Comparison of ENCODE assay signal across 8 cellular contexts in the genomic region with DNA sequence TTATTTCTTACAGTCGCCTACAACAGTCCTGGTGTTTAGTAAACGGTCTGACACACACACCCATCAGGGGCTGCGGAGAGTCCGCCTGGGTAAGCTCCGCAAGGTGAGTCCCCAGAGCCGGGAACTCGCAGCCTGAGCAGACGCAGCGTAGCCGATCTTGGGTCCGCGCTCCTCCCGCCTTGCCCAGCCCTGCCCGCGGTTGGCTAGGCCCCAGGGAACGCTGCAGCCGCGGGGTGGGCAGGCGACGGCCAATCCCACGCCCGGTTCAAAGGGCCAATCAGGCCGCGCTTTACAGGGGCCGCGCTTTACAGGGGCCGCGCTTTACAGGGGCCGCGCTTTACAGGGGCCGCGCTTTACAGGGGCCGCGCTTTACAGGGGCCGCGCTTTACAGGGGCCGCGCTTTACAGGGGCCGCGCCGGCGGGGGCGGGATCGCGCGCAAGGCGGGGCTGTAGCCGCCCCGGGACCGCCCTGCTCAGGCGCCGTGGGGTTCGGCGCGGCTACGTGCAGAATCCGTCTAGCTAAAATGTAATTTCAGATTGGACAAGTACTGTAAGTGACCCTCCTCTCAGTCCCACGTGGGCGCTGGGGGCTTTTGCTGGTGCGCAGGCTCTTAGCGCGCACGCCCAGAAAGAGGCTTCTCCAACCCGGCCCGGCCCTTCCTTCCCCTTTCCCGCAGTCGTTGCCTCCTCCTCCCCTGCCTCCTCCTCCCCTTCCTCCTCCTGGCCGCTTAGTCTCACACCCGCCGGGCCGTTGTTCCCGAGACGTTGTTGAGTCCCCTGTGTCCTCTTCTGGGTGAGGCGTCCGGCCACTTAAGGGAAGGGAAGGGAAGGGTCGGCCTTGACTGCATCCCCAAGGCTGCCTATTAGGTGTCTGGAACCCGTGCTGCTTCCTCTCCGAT. TPM values are rescaled to one million over a fixed set of nuclear protein-coding genes. Genes with fewer than 3 reads are reported as not detected.
A peak's percentile ranks its signal among the peaks of the same experiment; 100 is the strongest.
DNase-seq lines count a peak whose midpoint lies in the region; ATAC-seq and TF ChIP-seq lines count a peak whose summit lies in the region.

A gene with protein sequence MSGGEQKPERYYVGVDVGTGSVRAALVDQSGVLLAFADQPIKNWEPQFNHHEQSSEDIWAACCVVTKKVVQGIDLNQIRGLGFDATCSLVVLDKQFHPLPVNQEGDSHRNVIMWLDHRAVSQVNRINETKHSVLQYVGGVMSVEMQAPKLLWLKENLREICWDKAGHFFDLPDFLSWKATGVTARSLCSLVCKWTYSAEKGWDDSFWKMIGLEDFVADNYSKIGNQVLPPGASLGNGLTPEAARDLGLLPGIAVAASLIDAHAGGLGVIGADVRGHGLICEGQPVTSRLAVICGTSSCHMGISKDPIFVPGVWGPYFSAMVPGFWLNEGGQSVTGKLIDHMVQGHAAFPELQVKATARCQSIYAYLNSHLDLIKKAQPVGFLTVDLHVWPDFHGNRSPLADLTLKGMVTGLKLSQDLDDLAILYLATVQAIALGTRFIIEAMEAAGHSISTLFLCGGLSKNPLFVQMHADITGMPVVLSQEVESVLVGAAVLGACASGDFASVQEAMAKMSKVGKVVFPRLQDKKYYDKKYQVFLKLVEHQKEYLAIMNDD (plus strand): TSS at position 737 of the 899 bp plus-strand sequence. CDS start 24,456 bp downstream, outside the sequence.

- no peaks in the 10 kb centered on the region for H3K36me3 ChIP-seq in spleen

- peak within 1 kb of the TSS; percentile 92 for H3K4me3 Mint-ChIP-seq in activated B cell treated with CpG ODN at 0.5 μM for 24 hours

- POLR2A ChIA-PET in activated B cell treated with CpG ODN at 0.5 μM for 24 hours (lab: Charles Lee): interaction anchor here (0.6 to 4.2 kb wide), 37 partner anchors 10 to 597 kb away, joined by 3 to 74 read pairs (median 5); partner anchors contain the start of genes JUN and MYSM1

- peak within 1 kb of the TSS; percentile 21 to 74 (median 39) for H3K4me3 ChIP-seq in spleen

- peak within 1 kb of the TSS; percentile 95 for H3K27ac Mint-ChIP-seq in activated B cell treated with CpG ODN at 0.5 μM for 24 hours

- ATAC-seq in HG03175 (IDR thresholded peaks at IDR 0.05; ENCODE audit: unreplicated experiment) (peak; percentile 93), activated B cell treated with CpG ODN at 0.5 μM for 24 hours (ENCODE audit: low read depth) (peak; percentile 88)

- no peaks in the 10 kb centered on the region for H3K27me3 Mint-ChIP-seq in activated B cell treated with CpG ODN at 0.5 μM for 24 hours

- CTCF ChIA-PET in activated B cell treated with CpG ODN at 0.5 μM for 24 hours (lab: Charles Lee): interaction anchor here (0.6 to 1.8 kb wide), 4 partner anchors 20 to 512 kb away, joined by 3 to 5 read pairs (median 3); no protein-coding TSS in a partner anchor

- DNase-seq in AG08396 (ENCODE audit: low spot score) (peak; percentile 98), NCI-H345 (lab: John Stamatoyannopoulos, UW) (peak; percentile 94), activated B cell treated with CpG ODN at 0.5 μM for 24 hours (peak; percentile 85), caudate nucleus (lab: John Stamatoyannopoulos, UW) (peak in 60 of 61 donors; percentile 59 to 97 (median 92)), inferior parietal cortex (ENCODE audit: extremely low spot score) (peak; percentile 92), spleen (peak; percentile 99)

- no peaks in the 10 kb centered on the region for H3K9me3 ChIP-seq in spleen

- TF ChIP-seq POLR2A in GM18951 (IDR thresholded peaks at IDR 0.05; ENCODE audit: extremely low read depth, insufficient read depth, insufficient read length) (peak; percentile 80), spleen (IDR thresholded peaks at IDR 0.05) (peak; percentile 59 to 79 (median 78))

- H3K4me1 Mint-ChIP-seq in activated B cell treated with CpG ODN at 0.5 μM for 24 hours: peaks cover 48% of the 10 kb centered on the region

- TF ChIP-seq CTCF in activated B cell treated with CpG ODN at 0.5 μM for 24 hours (IDR thresholded peaks at IDR 0.05) (no peak), spleen (IDR thresholded peaks at IDR 0.05 in 8 of 11, conservative IDR thresholded peaks at IDR 0.05 in 3 of 11) (peak in 4 of 11 experiments; percentile 14 to 34 (median 32))

- no peaks in the 10 kb centered on the region for H3K9me3 Mint-ChIP-seq in activated B cell treated with CpG ODN at 0.5 μM for 24 hours

- H3K27ac ChIP-seq in caudate nucleus (ENCODE audit: low read depth, low read length): peak within 1 kb of the TSS; percentile 99
- peak within 1 kb of the TSS; percentile 88 to 97 (median 94) for H3K27ac ChIP-seq in spleen

- H3K4me1 ChIP-seq in spleen: peaks cover 15 to 59% (median 40%) of the 10 kb centered on the region in 6 donors

- intact Hi-C loops in activated B cell treated with CpG ODN at 0.5 μM for 24 hours (cut with micrococcal nuclease): loop anchor here (1.0 to 10.0 kb wide), 11 partner anchors 24 to 556 kb away; partner anchors contain the start of genes HOOK1 and JUN
- intact Hi-C loops in spleen (cut with DNase I; ENCODE audit: low total_unique reads): loop anchor here (10.0 kb wide), 3 partner anchors 392 to 512 kb away; partner anchors contain the start of gene JUN

- WGBS in spleen, 5 donors: 0 to 2% (median 1%) methylated on average over 26 to 78 of the region's 78 CpGs

- peaks cover 1% of the 10 kb centered on the region for H3K36me3 Mint-ChIP-seq in activated B cell treated with CpG ODN at 0.5 μM for 24 hours (ENCODE audit: low read depth)

- in situ Hi-C loops in GM18951 (cut with MboI; ENCODE audit: low sequenced_read_pairs, unreplicated experiment): no loop called here

- no peaks in the 10 kb centered on the region for H3K27me3 ChIP-seq in spleen (replicated peaks in 1 of 7)

RNA-seq across cellular contexts. Expression of the gene that starts here (rescaled TPM):
- total RNA-seq in activated B cell treated with CpG ODN at 0.5 μM for 24 hours (22.1 and 24.0 TPM in 2 replicates), spleen (10 to 100 TPM; 10.8 to 27.8 (median 14.3) TPM)
- polyA plus RNA-seq in spleen: 1 to 10 TPM; 1.7 to 6.0 (median 2.4) TPM

Comparison
In these comparisons a context has a peak if more than half of its experiments do, and no peak if none do; other contexts are left out.
1. Peak in every context shown above with its lines: DNase-seq, ATAC-seq, H3K4me3 ChIP-seq and H3K27ac ChIP-seq.